ENCODE assay signal across 8 cellular contexts in the genomic region with DNA sequence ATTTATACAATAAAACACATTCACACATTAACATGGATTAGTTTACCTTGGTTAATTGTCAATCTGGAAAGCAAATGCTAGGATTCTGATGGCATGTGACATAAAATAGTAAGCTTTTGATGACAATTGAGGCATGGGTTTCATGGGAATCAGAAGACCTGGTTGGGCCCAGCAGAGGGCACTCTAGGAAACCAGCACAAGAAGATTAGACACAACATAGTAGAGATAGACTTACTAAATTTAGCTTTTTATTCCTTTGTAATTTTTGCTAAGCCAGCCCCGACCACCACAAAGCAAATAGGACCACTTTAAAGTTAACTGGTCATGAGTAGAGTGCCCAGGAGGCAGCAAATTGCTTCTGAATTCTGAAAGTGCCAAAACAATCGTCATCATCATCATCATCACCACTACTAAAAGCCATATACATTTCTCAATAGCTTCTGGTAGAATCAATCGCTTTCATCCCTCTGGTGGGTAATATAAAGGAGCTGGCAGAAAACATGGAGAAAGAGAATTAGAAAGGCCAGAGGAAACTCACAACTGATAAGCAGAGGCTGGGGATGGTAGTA.
DNase-seq lines count a peak whose midpoint lies in the region; ATAC-seq, FAIRE-seq and TF ChIP-seq lines count a peak whose summit lies in the region.

No MANE protein-coding gene starts in this region.

- no peak overlapping the region for H3K4me3 ChIP-seq in DOHH2 (ENCODE audit: low read length)
- H3K4me3 ChIP-seq in MG63 = no peak overlapping the region
- no peak overlapping the region for H3K4me3 ChIP-seq in adipocyte (ENCODE audit: low read length)
- no peak overlapping the region for H3K4me3 ChIP-seq in kidney (ENCODE audit: low read length in 2 of 2)
- H3K4me3 ChIP-seq in aorta (ENCODE audit: low read length in 2 of 2) = no peak overlapping the region

- H3K79me2 ChIP-seq in DOHH2 (ENCODE audit: control insufficient read depth, low read length) = no peaks in the 10 kb centered on the region

- H3K36me3 ChIP-seq in DOHH2 (ENCODE audit: control insufficient read depth, low read length) (no peaks in the 10 kb centered on the region), MG63 (no peaks in the 10 kb centered on the region), adipocyte (ENCODE audit: control insufficient read depth, insufficient read depth, low read length, severe bottlenecking) (no peaks in the 10 kb centered on the region), kidney (ENCODE audit: control insufficient read depth in 1 of 2, insufficient read depth in 2 of 2, low read length in 2 of 2) (no peaks in the 10 kb centered on the region), aorta (ENCODE audit: control insufficient read depth in 1 of 2, insufficient read depth in 2 of 2, low read length in 1 of 2) (no peaks in the 10 kb centered on the region)

- no peaks in the 10 kb centered on the region for H3F3A ChIP-seq in DOHH2 (ENCODE audit: control insufficient read depth, insufficient read depth)

- H3K9me3 ChIP-seq in DOHH2 (ENCODE audit: control insufficient read depth, insufficient read depth, low read length) (no peaks in the 10 kb centered on the region), MG63 (no peaks in the 10 kb centered on the region), adipocyte (ENCODE audit: control insufficient read depth, low read length) (no peaks in the 10 kb centered on the region), kidney (ENCODE audit: control insufficient read depth in 1 of 2, low read length in 2 of 2) (no peaks in the 10 kb centered on the region), aorta (ENCODE audit: control insufficient read depth, low read length) (no peaks in the 10 kb centered on the region)

- DNase-seq in MG63 (peak; percentile 42), adipocyte (ENCODE audit: low read depth) (peak; percentile 21), kidney (no peak), LoVo (ENCODE audit: low spot score) (no peak), aorta (no peak)

- peak; percentile 66 for TF ChIP-seq CTCF in DOHH2 (IDR thresholded peaks at IDR 0.05; ENCODE audit: low read depth, low read length, poor library complexity, severe bottlenecking)
- TF ChIP-seq CTCF in kidney (IDR thresholded peaks at IDR 0.05; ENCODE audit: borderline replicate concordance, extremely low read depth, insufficient read depth) = peak; percentile 3

- no peaks in the 10 kb centered on the region for H3K9me2 ChIP-seq in DOHH2 (replicated peaks; ENCODE audit: control insufficient read depth, low read length)

- intact Hi-C loops in kidney (cut with DNase I) = loop anchor here (10.0 kb wide), 1 partner anchor 55 kb away; no protein-coding TSS in a partner anchor
- intact Hi-C loops in aorta (cut with DNase I) = loop anchor here (5.0 to 10.0 kb wide), 3 partner anchors 55 to 165 kb away; a partner anchor contains a TSS

- H3K27me3 ChIP-seq in DOHH2 (ENCODE audit: control insufficient read depth, low read length) (peaks cover 15% of the 10 kb centered on the region), MG63 (no peaks in the 10 kb centered on the region), adipocyte (replicated peaks; ENCODE audit: control insufficient read depth, insufficient read depth, low read length) (no peaks in the 10 kb centered on the region), aorta (ENCODE audit: control insufficient read depth in 1 of 2, insufficient read depth in 2 of 2, low read length in 1 of 2) (no peaks in the 10 kb centered on the region)

- H3K9ac ChIP-seq in adipocyte (ENCODE audit: low read length) (peak overlapping the region; percentile 36), kidney (ENCODE audit: low read length in 2 of 2) (no peak overlapping the region)

- H3K27ac ChIP-seq in DOHH2 (ENCODE audit: low read depth, low read length) (no peak overlapping the region), kidney (ENCODE audit: low read depth in 2 of 2, low read length in 2 of 2) (peak overlapping the region; percentile 29 to 44), aorta (ENCODE audit: low read depth in 1 of 2, low read length in 2 of 2) (no peak overlapping the region)

- H3K4me1 ChIP-seq in DOHH2 (ENCODE audit: control insufficient read depth, low read length) = peaks cover 3% of the 10 kb centered on the region; the same call in 1 of the 2 replicates
- H3K4me1 ChIP-seq in adipocyte (ENCODE audit: control insufficient read depth, insufficient read depth, low read length) = peaks cover 34% of the 10 kb centered on the region
- H3K4me1 ChIP-seq in kidney (ENCODE audit: control insufficient read depth in 1 of 2, insufficient read depth in 1 of 2, low read depth in 1 of 2, low read length in 2 of 2) = peaks cover 0 to 8% of the 10 kb centered on the region in 2 donors
- H3K4me1 ChIP-seq in aorta (ENCODE audit: control insufficient read depth in 1 of 2, insufficient read depth in 2 of 2, low read length in 2 of 2) = no peaks in the 10 kb centered on the region

- FAIRE-seq in kidney (lab: Jason Lieb, UNC) = no peak

- ATAC-seq in HG03378 (IDR thresholded peaks at IDR 0.05; ENCODE audit: unreplicated experiment) = no peak
- no peak for ATAC-seq in aorta (ENCODE audit: low FRiP score)
- no peak for ATAC-seq in GM21447 (IDR thresholded peaks at IDR 0.05; ENCODE audit: unreplicated experiment)

- no peaks in the 10 kb centered on the region for H4K20me1 ChIP-seq in DOHH2 (ENCODE audit: control insufficient read depth, insufficient read depth, low read depth, low read length)

- H3K4me2 ChIP-seq in DOHH2 (ENCODE audit: low read length) = no peak overlapping the region

- 73 to 83% methylated on average over 3 of the region's 3 CpGs for WGBS in aorta, 2 donors

Comparison
In these comparisons a context has a peak if more than half of its experiments do, and no peak if none do; other contexts are left out.
1. H3K27ac ChIP-seq: peak in kidney (2 of 2); none in DOHH2 (single experiment) and aorta (0 of 2).
2. DNase-seq: peak in MG63 (single experiment) and adipocyte (single experiment); none in kidney (single experiment), LoVo (single experiment) and aorta (0 of 2).